In the genomic region with DNA sequence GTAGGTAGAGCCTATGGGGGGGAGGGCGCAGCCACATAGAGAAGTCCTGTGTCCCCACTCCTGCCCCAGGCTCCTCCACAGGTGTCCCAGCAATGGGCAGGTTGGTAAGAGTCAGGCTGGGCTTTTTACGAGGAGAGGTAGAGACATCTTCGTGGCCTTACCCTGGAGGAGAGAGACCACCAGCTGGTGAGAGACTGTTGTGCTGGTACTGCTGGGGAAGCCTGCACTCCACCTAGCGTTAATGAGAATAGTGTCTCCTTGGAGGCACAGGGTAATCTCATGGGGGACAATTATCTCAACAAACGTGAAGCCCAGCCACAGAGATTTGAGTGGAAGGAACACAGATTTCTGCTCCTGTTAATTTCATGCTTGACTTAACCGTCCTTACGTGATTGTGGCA, we compare ENCODE assay signal across 17 cellular contexts. TPM values are rescaled to one million over a fixed set of nuclear protein-coding genes. Genes with fewer than 3 reads are reported as not detected.
DNase-seq lines count a peak whose midpoint lies in the region; ATAC-seq, FAIRE-seq and TF ChIP-seq lines count a peak whose summit lies in the region.
"Had no signal": no experiment of that assay in that cellular context is flagged by ENCODE, and none has a peak within 500 bp of the region (broad histone marks: within the 10 kb centered on the region; RNA-seq: fewer than 3 reads in every experiment).

No MANE protein-coding gene starts in this region.

- FAIRE-seq in urothelium cell line (lab: Jason Lieb, UNC): peak; percentile 50

- no peaks in the 10 kb centered on the region for H3K27me3 ChIP-seq in CD8-positive, alpha-beta memory T cell (ENCODE audit: insufficient read depth, low read length, poor library complexity, severe bottlenecking)

- H3K4me1 Mint-ChIP-seq in activated CD8-positive, alpha-beta T cell treated with anti-CD3 and anti-CD28 coated beads, Interleukin-2, amount 10 ng/mL, durations not matched to agents 7 days and 5 days (ENCODE audit: low read depth): peaks cover 89% of the 10 kb centered on the region
- H3K4me1 Mint-ChIP-seq in activated CD8-positive, alpha-beta T cell treated with anti-CD3 and anti-CD28 coated beads for 36 hours (ENCODE audit: low read depth): peaks cover 42% of the 10 kb centered on the region
- peaks cover 72 to 92% (median 89%) of the 10 kb centered on the region in 3 donors for H3K4me1 Mint-ChIP-seq in CD8-positive, alpha-beta memory T cell
- H3K4me1 Mint-ChIP-seq in WTC11: peaks cover 15% of the 10 kb centered on the region

- H3K27ac Mint-ChIP-seq in activated CD8-positive, alpha-beta T cell treated with anti-CD3 and anti-CD28 coated beads, Interleukin-2, amount 10 ng/mL, durations not matched to agents 7 days and 5 days: peak overlapping the region; percentile 59
- H3K27ac Mint-ChIP-seq in activated CD8-positive, alpha-beta T cell treated with anti-CD3 and anti-CD28 coated beads for 36 hours: no peak overlapping the region
- H3K27ac Mint-ChIP-seq in CD8-positive, alpha-beta memory T cell: peak overlapping the region; percentile 20 to 92 (median 76)
- H3K27ac Mint-ChIP-seq in WTC11: no peak overlapping the region
- H3K27ac Mint-ChIP-seq: CD14-positive monocyte had no signal

- no peak overlapping the region for H3K4me3 Mint-ChIP-seq in activated CD8-positive, alpha-beta T cell treated with anti-CD3 and anti-CD28 coated beads, Interleukin-2, amount 10 ng/mL, durations not matched to agents 7 days and 5 days
- no peak overlapping the region for H3K4me3 Mint-ChIP-seq in activated CD8-positive, alpha-beta T cell treated with anti-CD3 and anti-CD28 coated beads for 36 hours
- peak overlapping the region in 1 of 7 donors; percentile 40 for H3K4me3 Mint-ChIP-seq in CD8-positive, alpha-beta memory T cell
- H3K4me3 Mint-ChIP-seq in WTC11: no peak overlapping the region
- H3K4me3 Mint-ChIP-seq: CD14-positive monocyte had no signal

- peaks cover 58% of the 10 kb centered on the region for H3K4me1 ChIP-seq in CD8-positive, alpha-beta memory T cell (ENCODE audit: insufficient read depth, low read length)

- H3K9me3 Mint-ChIP-seq in activated CD8-positive, alpha-beta T cell treated with anti-CD3 and anti-CD28 coated beads, Interleukin-2, amount 10 ng/mL, durations not matched to agents 7 days and 5 days (ENCODE audit: insufficient read depth): peaks cover 12% of the 10 kb centered on the region
- H3K9me3 Mint-ChIP-seq in activated CD8-positive, alpha-beta T cell treated with anti-CD3 and anti-CD28 coated beads for 36 hours: peaks cover 3% of the 10 kb centered on the region
- H3K9me3 Mint-ChIP-seq in CD8-positive, alpha-beta memory T cell: no peaks in the 10 kb centered on the region
- H3K9me3 Mint-ChIP-seq in WTC11: no peaks in the 10 kb centered on the region

- CTCF ChIA-PET in activated CD8-positive, alpha-beta T cell treated with anti-CD3 and anti-CD28 coated beads, Interleukin-2, amount 10 ng/mL, durations not matched to agents 7 days and 5 days (lab: Charles Lee): interaction anchor here (0.9 kb wide), 1 partner anchor 53 kb away, joined by 5 read pairs; no protein-coding TSS in a partner anchor
- CTCF ChIA-PET in activated CD8-positive, alpha-beta T cell treated with anti-CD3 and anti-CD28 coated beads for 36 hours (lab: Charles Lee): interaction anchor here (5.4 kb wide), 1 partner anchor 52 kb away, joined by 68 read pairs; no protein-coding TSS in a partner anchor
- CTCF ChIA-PET in CD8-positive, alpha-beta memory T cell (lab: Charles Lee): interaction anchor here (6.8 kb wide), 1 partner anchor 53 kb away, joined by 67 read pairs; no protein-coding TSS in a partner anchor
- CTCF ChIA-PET in WTC11 (lab: Charles Lee): interaction anchor here (0.5 to 1.1 kb wide), 2 partner anchors 61 to 74 kb away, joined by 3 read pairs; no protein-coding TSS in a partner anchor

- no peaks in the 10 kb centered on the region for H3K9me3 ChIP-seq in CD8-positive, alpha-beta memory T cell (ENCODE audit: low read length)

- no peak for DNase-seq in activated CD8-positive, alpha-beta T cell treated with anti-CD3 and anti-CD28 coated beads, Interleukin-2, amount 10 ng/mL, durations not matched to agents 7 days and 5 days
- no peak for DNase-seq in activated CD8-positive, alpha-beta T cell treated with anti-CD3 and anti-CD28 coated beads for 36 hours
- peak in 1 of 5 donors; percentile 4 for DNase-seq in CD8-positive, alpha-beta memory T cell
- DNase-seq in WTC11 (ENCODE audit: low spot score) (no peak), urothelium cell line (ENCODE audit: low spot score) (no peak)
- DNase-seq: H7, IMR-90, Kasumi-1, MM.1S, NCI-H1930, NCI-H446 treated with DMSO at 0.1 percent for 48 hours, OCI-M1, SHP77 treated with DMSO at 0.1 percent for 48 hours had no signal

- H3K36me3 Mint-ChIP-seq in activated CD8-positive, alpha-beta T cell treated with anti-CD3 and anti-CD28 coated beads, Interleukin-2, amount 10 ng/mL, durations not matched to agents 7 days and 5 days (ENCODE audit: low read depth): peaks cover 32% of the 10 kb centered on the region
- H3K36me3 Mint-ChIP-seq in activated CD8-positive, alpha-beta T cell treated with anti-CD3 and anti-CD28 coated beads for 36 hours (ENCODE audit: low read depth): no peaks in the 10 kb centered on the region
- no peaks in the 10 kb centered on the region for H3K36me3 Mint-ChIP-seq in CD8-positive, alpha-beta memory T cell
- no peaks in the 10 kb centered on the region for H3K36me3 Mint-ChIP-seq in WTC11
- H3K36me3 Mint-ChIP-seq: CD14-positive monocyte had no signal

- no peak for TF ChIP-seq CTCF in activated CD8-positive, alpha-beta T cell treated with anti-CD3 and anti-CD28 coated beads for 36 hours (IDR thresholded peaks at IDR 0.05)
- TF ChIP-seq CTCF in WTC11 (IDR thresholded peaks at IDR 0.05): no peak

- H3K36me3 ChIP-seq in CD8-positive, alpha-beta memory T cell (ENCODE audit: insufficient read depth, low read length): no peaks in the 10 kb centered on the region

- no peak overlapping the region for H3K4me3 ChIP-seq in CD8-positive, alpha-beta memory T cell (ENCODE audit: low read length)

- intact Hi-C loops in activated CD8-positive, alpha-beta T cell treated with anti-CD3 and anti-CD28 coated beads for 36 hours (cut with micrococcal nuclease): no loop called here

- ATAC-seq in activated CD8-positive, alpha-beta T cell treated with anti-CD3 and anti-CD28 coated beads, Interleukin-2, amount 10 ng/mL, durations not matched to agents 7 days and 5 days: no peak
- ATAC-seq in activated CD8-positive, alpha-beta T cell treated with anti-CD3 and anti-CD28 coated beads for 36 hours: no peak
- ATAC-seq in WTC11 (peak; percentile 36; the same call in 1 of the 2 replicates), GM19463 (IDR thresholded peaks at IDR 0.05; ENCODE audit: unreplicated experiment) (no peak), HG03432 (IDR thresholded peaks at IDR 0.05; ENCODE audit: unreplicated experiment) (no peak)

- H3K27me3 Mint-ChIP-seq in activated CD8-positive, alpha-beta T cell treated with anti-CD3 and anti-CD28 coated beads, Interleukin-2, amount 10 ng/mL, durations not matched to agents 7 days and 5 days (ENCODE audit: low read depth): peaks cover 5% of the 10 kb centered on the region
- no peaks in the 10 kb centered on the region for H3K27me3 Mint-ChIP-seq in activated CD8-positive, alpha-beta T cell treated with anti-CD3 and anti-CD28 coated beads for 36 hours
- no peaks in the 10 kb centered on the region for H3K27me3 Mint-ChIP-seq in CD8-positive, alpha-beta memory T cell
- peaks cover 11% of the 10 kb centered on the region for H3K27me3 Mint-ChIP-seq in WTC11 (ENCODE audit: low read depth)

- H3K27ac ChIP-seq in CD8-positive, alpha-beta memory T cell (ENCODE audit: low read depth, low read length): no peak overlapping the region

- POLR2A ChIA-PET in activated CD8-positive, alpha-beta T cell treated with anti-CD3 and anti-CD28 coated beads, Interleukin-2, amount 10 ng/mL, durations not matched to agents 7 days and 5 days (lab: Charles Lee): interaction anchor here (0.7 kb wide), 1 partner anchor 107 kb away, joined by 3 read pairs; no protein-coding TSS in a partner anchor
- POLR2A ChIA-PET in activated CD8-positive, alpha-beta T cell treated with anti-CD3 and anti-CD28 coated beads for 36 hours (lab: Charles Lee): no interaction called here
- POLR2A ChIA-PET in CD8-positive, alpha-beta memory T cell (lab: Charles Lee): no interaction called here
- POLR2A ChIA-PET in WTC11 (lab: Charles Lee): no interaction called here

TF ChIP-seq in WTC11, 78 proteins besides CTCF, POLR2A, EP300 and RAD21 (continues in another document):
- TF ChIP-seq, protein P1, sequence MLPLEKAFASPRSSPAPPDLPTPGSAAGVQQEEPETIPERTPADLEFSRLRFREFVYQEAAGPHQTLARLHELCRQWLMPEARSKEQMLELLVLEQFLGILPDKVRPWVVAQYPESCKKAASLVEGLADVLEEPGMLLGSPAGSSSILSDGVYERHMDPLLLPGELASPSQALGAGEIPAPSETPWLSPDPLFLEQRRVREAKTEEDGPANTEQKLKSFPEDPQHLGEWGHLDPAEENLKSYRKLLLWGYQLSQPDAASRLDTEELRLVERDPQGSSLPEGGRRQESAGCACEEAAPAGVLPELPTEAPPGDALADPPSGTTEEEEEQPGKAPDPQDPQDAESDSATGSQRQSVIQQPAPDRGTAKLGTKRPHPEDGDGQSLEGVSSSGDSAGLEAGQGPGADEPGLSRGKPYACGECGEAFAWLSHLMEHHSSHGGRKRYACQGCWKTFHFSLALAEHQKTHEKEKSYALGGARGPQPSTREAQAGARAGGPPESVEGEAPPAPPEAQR (CRISPR knock-in tag; IDR thresholded peaks at IDR 0.05): no peak
- TF ChIP-seq, protein P2, sequence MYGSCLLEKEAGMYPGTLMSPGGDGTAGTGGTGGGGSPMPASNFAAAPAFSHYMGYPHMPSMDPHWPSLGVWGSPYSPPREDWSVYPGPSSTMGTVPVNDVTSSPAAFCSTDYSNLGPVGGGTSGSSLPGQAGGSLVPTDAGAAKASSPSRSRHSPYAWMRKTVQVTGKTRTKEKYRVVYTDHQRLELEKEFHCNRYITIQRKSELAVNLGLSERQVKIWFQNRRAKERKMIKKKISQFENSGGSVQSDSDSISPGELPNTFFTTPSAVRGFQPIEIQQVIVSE (CRISPR knock-in tag; IDR thresholded peaks at IDR 0.05; ENCODE audit: borderline replicate concordance): no peak

RNA-seq across cellular contexts. Expression of gene RASGEF1A, which starts 29.5 kb away (rescaled TPM):
- total RNA-seq in activated CD8-positive, alpha-beta T cell treated with anti-CD3 and anti-CD28 coated beads, Interleukin-2, amount 10 ng/mL, durations not matched to agents 7 days and 5 days: 1 to 10 TPM; 3.6 to 4.0 TPM
- 1 to 10 TPM; 1.2 to 1.5 TPM for total RNA-seq in activated CD8-positive, alpha-beta T cell treated with anti-CD3 and anti-CD28 coated beads for 36 hours
- total RNA-seq in CD8-positive, alpha-beta memory T cell: 1 to 10 TPM; 1.8 to 2.1 TPM
- 8.5 TPM for polyA plus RNA-seq in CD8-positive, alpha-beta memory T cell
- 20.8 to 21.4 TPM (median 21.0 TPM) in 3 replicates for total RNA-seq in WTC11 (2021)
- total RNA-seq: RPMI7951 had no signal

Comparison
In these comparisons a context has a peak if more than half of its experiments do, and no peak if none do; other contexts are left out.
1. H3K27ac Mint-ChIP-seq: peak in activated CD8-positive, alpha-beta T cell treated with anti-CD3 and anti-CD28 coated beads, Interleukin-2, amount 10 ng/mL, durations not matched to agents 7 days and 5 days (single experiment) and CD8-positive, alpha-beta memory T cell (8 of 8); none in activated CD8-positive, alpha-beta T cell treated with anti-CD3 and anti-CD28 coated beads for 36 hours (single experiment) and WTC11 (single experiment).